ENCODE assay signal across 1 cellular context in genomic region chr7:30800785-30801252, GRCh38.
TF ChIP-seq lines count a peak whose summit lies in the region.

No MANE protein-coding gene starts in this region.

TF ChIP-seq in HepG2, 621 proteins besides CTCF, POLR2A, EP300 and RAD21 (continued from another document):
- TF ChIP-seq RERE (CRISPR knock-in tag; IDR thresholded peaks at IDR 0.05; ENCODE audit: low read depth) (no peak), SP140L (CRISPR knock-in tag; IDR thresholded peaks at IDR 0.05; ENCODE audit: borderline replicate concordance) (no peak), AHDC1 (CRISPR knock-in tag; IDR thresholded peaks at IDR 0.05; ENCODE audit: borderline replicate concordance) (no peak), CENPX (CRISPR knock-in tag; IDR thresholded peaks at IDR 0.05) (no peak), ATF1 (CRISPR knock-in tag; IDR thresholded peaks at IDR 0.05) (no peak), STAG1 (CRISPR knock-in tag; IDR thresholded peaks at IDR 0.05) (peak; percentile 76), CEBPG (CRISPR knock-in tag; IDR thresholded peaks at IDR 0.05) (0 out of 2 replicates have a peak, but pooled peaks have one; percentile 18), PLRG1 (conservative IDR thresholded peaks at IDR 0.05) (no peak), ZNF570 (CRISPR knock-in tag; IDR thresholded peaks at IDR 0.05; ENCODE audit: borderline replicate concordance) (no peak), CC2D1A (CRISPR knock-in tag; IDR thresholded peaks at IDR 0.05) (no peak), PLSCR1 (CRISPR knock-in tag; IDR thresholded peaks at IDR 0.05; ENCODE audit: borderline replicate concordance) (no peak), SMC3 (IDR thresholded peaks at IDR 0.05; ENCODE audit: low read length) (peak; percentile 40; the same call in 1 of the 2 replicates), NBN (conservative IDR thresholded peaks at IDR 0.05) (no peak), GTF3A (CRISPR knock-in tag; conservative IDR thresholded peaks at IDR 0.05) (no peak)
